ENCODE assay signal across 8 cellular contexts in the genomic region with DNA sequence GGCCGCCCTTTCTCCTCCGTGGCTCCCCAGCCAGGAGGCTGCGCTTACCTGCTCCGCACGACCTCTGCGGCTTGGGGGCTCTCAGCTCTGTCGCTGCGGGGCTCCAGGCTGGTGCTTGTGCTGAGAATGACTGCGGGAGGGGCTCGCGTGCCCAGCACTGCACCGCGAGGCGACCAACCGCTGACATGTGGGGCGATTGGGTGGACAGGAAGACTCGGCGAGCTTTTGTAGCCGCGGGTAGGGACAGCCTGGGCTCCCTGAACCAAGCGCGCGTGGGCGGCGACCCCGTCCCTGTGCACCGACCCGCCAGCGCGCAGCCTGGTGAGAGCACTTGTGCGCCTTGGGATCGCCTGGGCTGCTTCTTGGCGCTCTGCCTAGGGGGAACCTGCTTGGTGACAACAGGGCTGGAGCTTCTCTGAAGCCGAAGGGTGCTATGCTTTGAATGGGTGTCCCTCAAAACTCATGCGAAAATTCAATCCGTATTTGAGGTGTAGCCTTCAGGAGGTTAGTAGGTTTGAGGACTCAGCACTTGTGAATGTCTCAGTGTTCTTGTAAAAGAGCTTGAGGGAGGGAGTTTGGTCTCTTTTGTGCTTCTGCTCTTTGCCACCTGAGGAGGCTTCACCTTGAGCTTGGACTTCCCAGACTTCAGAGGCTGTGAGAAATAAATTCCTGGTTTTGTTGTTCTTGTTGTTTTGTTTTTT. TPM values are rescaled to one million over a fixed set of nuclear protein-coding genes. Genes with fewer than 3 reads are reported as not detected.
A peak's percentile ranks its signal among the peaks of the same experiment; 100 is the strongest.
DNase-seq lines count a peak whose midpoint lies in the region; ATAC-seq and TF ChIP-seq lines count a peak whose summit lies in the region.

No MANE protein-coding gene starts in this region.

- no peak overlapping the region for H3K4me3 Mint-ChIP-seq in activated B cell treated with CpG ODN at 0.5 μM for 24 hours
- H3K4me3 Mint-ChIP-seq in stimulated activated naive CD8-positive, alpha-beta T cell treated with anti-CD3 and anti-CD28 coated beads, Interleukin-15, amount 100 ng/mL, for 72 hours = peak overlapping the region in 1 of 2 donors; percentile 54

- no peaks in the 10 kb centered on the region for H3K4me1 ChIP-seq in iPS DF 6.9 (ENCODE audit: control insufficient read depth, insufficient read depth, low read length)

- H3K9me3 ChIP-seq in iPS DF 6.9 (ENCODE audit: control insufficient read depth, insufficient read depth, low read length) = no peaks in the 10 kb centered on the region

- WGBS in iPS DF 6.9 (ENCODE audit: insufficient coverage, insufficient read length) = no CpG with 5 or more reads among the region's 36 CpGs

- peak; percentile 52 for ATAC-seq in GM21526 (IDR thresholded peaks at IDR 0.05; ENCODE audit: low FRiP score, unreplicated experiment)
- ATAC-seq in activated B cell treated with CpG ODN at 0.5 μM for 24 hours (ENCODE audit: low read depth) = peak; percentile 31
- ATAC-seq in stimulated activated naive CD8-positive, alpha-beta T cell treated with anti-CD3 and anti-CD28 coated beads, Interleukin-15, amount 100 ng/mL, for 72 hours = peak; percentile 62
- no peak for ATAC-seq in GM19452 (IDR thresholded peaks at IDR 0.05; ENCODE audit: unreplicated experiment)

- peaks cover 29% of the 10 kb centered on the region for H3K27me3 Mint-ChIP-seq in activated B cell treated with CpG ODN at 0.5 μM for 24 hours
- peaks cover 59% of the 10 kb centered on the region for H3K27me3 Mint-ChIP-seq in stimulated activated naive CD8-positive, alpha-beta T cell treated with anti-CD3 and anti-CD28 coated beads, Interleukin-15, amount 100 ng/mL, for 72 hours

- peaks cover 6% of the 10 kb centered on the region for H3K4me1 Mint-ChIP-seq in activated B cell treated with CpG ODN at 0.5 μM for 24 hours
- peaks cover 6% of the 10 kb centered on the region for H3K4me1 Mint-ChIP-seq in stimulated activated naive CD8-positive, alpha-beta T cell treated with anti-CD3 and anti-CD28 coated beads, Interleukin-15, amount 100 ng/mL, for 72 hours

- POLR2A ChIA-PET in activated B cell treated with CpG ODN at 0.5 μM for 24 hours (lab: Charles Lee) = interaction anchor here (0.6 kb wide), 1 partner anchor 14 kb away, joined by 3 read pairs; no protein-coding TSS in a partner anchor

- DNase-seq in AG10803 (ENCODE audit: low read depth) = no peak
- no peak for DNase-seq in activated B cell treated with CpG ODN at 0.5 μM for 24 hours
- no peak for DNase-seq in iPS DF 6.9 (ENCODE audit: low read depth, low spot score)
- DNase-seq in stimulated activated naive CD8-positive, alpha-beta T cell treated with anti-CD3 and anti-CD28 coated beads, Interleukin-15, amount 100 ng/mL, for 72 hours = peak; percentile 6 to 19
- DNase-seq in COLO829 (ENCODE audit: low spot score) = no peak
- no peak for DNase-seq in NCI-H187 treated with DMSO at 0.1 percent for 48 hours (lab: John Stamatoyannopoulos, UW)

- H3K27me3 ChIP-seq in iPS DF 6.9 (ENCODE audit: control insufficient read depth, insufficient read depth, low read length) = no peaks in the 10 kb centered on the region; the same call in 1 of the 2 replicates

- no peaks in the 10 kb centered on the region for H3K36me3 Mint-ChIP-seq in activated B cell treated with CpG ODN at 0.5 μM for 24 hours (ENCODE audit: low read depth)

- no peaks in the 10 kb centered on the region for H3K36me3 ChIP-seq in iPS DF 6.9 (ENCODE audit: control insufficient read depth, insufficient read depth, low read length)

- intact Hi-C loops in activated B cell treated with CpG ODN at 0.5 μM for 24 hours (cut with micrococcal nuclease) = no loop called here

- TF ChIP-seq CTCF in AG10803 (conservative IDR thresholded peaks at IDR 0.05; ENCODE audit: low read length) (no peak), activated B cell treated with CpG ODN at 0.5 μM for 24 hours (IDR thresholded peaks at IDR 0.05) (no peak)

- no peak overlapping the region for H3K27ac ChIP-seq in iPS DF 6.9 (ENCODE audit: low read length)

- H3K4me3 ChIP-seq in AG10803 (ENCODE audit: low read length) (peak overlapping the region; percentile 39), iPS DF 6.9 (ENCODE audit: low read length) (peak overlapping the region; percentile 44; the same call in 1 of the 2 replicates)

- H3K9me3 Mint-ChIP-seq in activated B cell treated with CpG ODN at 0.5 μM for 24 hours = peaks cover 20% of the 10 kb centered on the region
- peaks cover 16 to 20% of the 10 kb centered on the region in 2 donors for H3K9me3 Mint-ChIP-seq in stimulated activated naive CD8-positive, alpha-beta T cell treated with anti-CD3 and anti-CD28 coated beads, Interleukin-15, amount 100 ng/mL, for 72 hours

- CTCF ChIA-PET in activated B cell treated with CpG ODN at 0.5 μM for 24 hours (lab: Charles Lee) = no interaction called here

- H3K27ac Mint-ChIP-seq in activated B cell treated with CpG ODN at 0.5 μM for 24 hours = no peak overlapping the region
- H3K27ac Mint-ChIP-seq in stimulated activated naive CD8-positive, alpha-beta T cell treated with anti-CD3 and anti-CD28 coated beads, Interleukin-15, amount 100 ng/mL, for 72 hours = no peak overlapping the region

RNA-seq across cellular contexts. Expression of gene IL12A, which starts 50.4 kb away (rescaled TPM):
- total RNA-seq in activated B cell treated with CpG ODN at 0.5 μM for 24 hours = 7.0 and 7.8 TPM in 2 replicates

Comparison
In these comparisons a context has a peak if more than half of its experiments do, and no peak if none do; other contexts are left out.
1. DNase-seq: peak in stimulated activated naive CD8-positive, alpha-beta T cell treated with anti-CD3 and anti-CD28 coated beads, Interleukin-15, amount 100 ng/mL, for 72 hours (2 of 2); none in AG10803 (single experiment), activated B cell treated with CpG ODN at 0.5 μM for 24 hours (single experiment), iPS DF 6.9 (single experiment), COLO829 (single experiment) and NCI-H187 treated with DMSO at 0.1 percent for 48 hours (single experiment).